In genomic region chr15:79853492-79854328, GRCh38 we compare ENCODE assay signal across 8 cellular contexts. TPM values are rescaled to one million over a fixed set of nuclear protein-coding genes. Genes with fewer than 3 reads are reported as not detected.
DNase-seq lines count a peak whose midpoint lies in the region; ATAC-seq and TF ChIP-seq lines count a peak whose summit lies in the region.

No MANE protein-coding gene starts in this region.

- H3K4me3 ChIP-seq in HL-60 (replicated peaks; ENCODE audit: insufficient read depth, low read length), result no peak overlapping the region
- no peak overlapping the region for H3K4me3 ChIP-seq in fibroblast of lung (replicated peaks in 1 of 4; ENCODE audit: control extremely low read depth in 1 of 4, insufficient read depth in 1 of 4, low read depth in 3 of 4, low read length in 4 of 4)
- no peak overlapping the region for H3K4me3 ChIP-seq in neuron (ENCODE audit: low read length)
- H3K4me3 ChIP-seq in suprapubic skin, result no peak overlapping the region

- H3K9ac ChIP-seq in fibroblast of lung (ENCODE audit: insufficient read depth, low read length), result no peak overlapping the region

- H3K27ac ChIP-seq in HL-60 (replicated peaks) (no peak overlapping the region), fibroblast of lung (ENCODE audit: insufficient read depth, low read length) (no peak overlapping the region), suprapubic skin (no peak overlapping the region)

- H3K4me1 ChIP-seq in fibroblast of lung (ENCODE audit: control insufficient read depth, extremely low read depth, insufficient read depth, low read length), result no peaks in the 10 kb centered on the region
- H3K4me1 ChIP-seq in neuron (ENCODE audit: insufficient read depth, low read length), result no peaks in the 10 kb centered on the region
- H3K4me1 ChIP-seq in suprapubic skin, result no peaks in the 10 kb centered on the region

- TF ChIP-seq POLR2A in suprapubic skin (IDR thresholded peaks at IDR 0.05), result no peak

- H2AFZ ChIP-seq in fibroblast of lung (ENCODE audit: low read length) (no peak overlapping the region), neuron (ENCODE audit: low read depth, low read length) (peak overlapping the region; percentile 8)

- no peak for TF ChIP-seq EP300 in suprapubic skin (IDR thresholded peaks at IDR 0.05)

- H3K27me3 ChIP-seq in HL-60 (ENCODE audit: insufficient read depth, poor library complexity, severe bottlenecking), result no peaks in the 10 kb centered on the region
- H3K27me3 ChIP-seq in fibroblast of lung (ENCODE audit: control insufficient read depth, insufficient read depth, low read length), result no peaks in the 10 kb centered on the region
- H3K27me3 ChIP-seq in neuron (ENCODE audit: insufficient read depth, low read length), result no peaks in the 10 kb centered on the region
- no peaks in the 10 kb centered on the region for H3K27me3 ChIP-seq in suprapubic skin

- H4K20me1 ChIP-seq in fibroblast of lung (ENCODE audit: control insufficient read depth, extremely low read depth, insufficient read depth, low read length), result no peaks in the 10 kb centered on the region

- TF ChIP-seq CTCF in HL-60 (IDR thresholded peaks at IDR 0.05; ENCODE audit: insufficient read depth, low read length), result peak; percentile 88
- peak; percentile 100 for TF ChIP-seq CTCF in fibroblast of lung (conservative IDR thresholded peaks at IDR 0.05 in 1 of 2, IDR thresholded peaks at IDR 0.05 in 1 of 2; ENCODE audit: low read depth in 1 of 2, low read length in 2 of 2)
- peak; percentile 33 to 92 for TF ChIP-seq CTCF in suprapubic skin (IDR thresholded peaks at IDR 0.05)

- H3K9me3 ChIP-seq in fibroblast of lung (ENCODE audit: control insufficient read depth, insufficient read depth, low read depth, low read length), result no peaks in the 10 kb centered on the region
- no peaks in the 10 kb centered on the region for H3K9me3 ChIP-seq in neuron (ENCODE audit: low read length)
- H3K9me3 ChIP-seq in suprapubic skin, result no peaks in the 10 kb centered on the region

- no peak overlapping the region for H3K4me2 ChIP-seq in fibroblast of lung (ENCODE audit: extremely low read depth, insufficient read depth, low read length)

- DNase-seq in COLO668 (lab: John Stamatoyannopoulos, UW; ENCODE audit: unreplicated experiment), result peak; percentile 26
- peak; percentile 60 to 71 for DNase-seq in HL-60 (ENCODE audit: low read depth in 1 of 2, low spot score in 1 of 2)
- peak; percentile 28 for DNase-seq in OCI-M2 (lab: John Stamatoyannopoulos, UW; ENCODE audit: unreplicated experiment)
- peak; percentile 55 for DNase-seq in activated T-cell treated with anti-CD3 and anti-CD28 coated beads, Interleukin-2, amount 50 U/mL, for 1 hour
- DNase-seq in fibroblast of lung (ENCODE audit: low read depth in 2 of 2), result peak; percentile 84 to 90
- no peak for DNase-seq in suprapubic skin (ENCODE audit: low spot score in 2 of 2)

- H3K36me3 ChIP-seq in fibroblast of lung (ENCODE audit: control insufficient read depth, insufficient read depth, low read length) (no peaks in the 10 kb centered on the region), neuron (ENCODE audit: insufficient read depth, low read length) (no peaks in the 10 kb centered on the region), suprapubic skin (no peaks in the 10 kb centered on the region)

- ATAC-seq in GM19438 (IDR thresholded peaks at IDR 0.05; ENCODE audit: low read depth, unreplicated experiment), result peak; percentile 75

- H3K79me2 ChIP-seq in fibroblast of lung (ENCODE audit: control insufficient read depth, insufficient read depth, low read length), result no peaks in the 10 kb centered on the region

- 46% methylated on average over 8 of the region's 8 CpGs for whole genome bisulfite sequencing in suprapubic skin

RNA-seq across cellular contexts. Expression of gene MTHFS, which starts 43.1 kb away (rescaled TPM):
- total RNA-seq in fibroblast of lung (17.5 and 21.6 TPM in 2 replicates), suprapubic skin (10 to 100 TPM in 3 of 4 donors, 1 to 10 TPM in 1; 4.3 to 10.9 (median 10.2) TPM)
- 9.5 and 18.8 TPM in 2 replicates for polyA plus RNA-seq in fibroblast of lung
- 11.0 and 18.4 TPM in 2 replicates for polyA plus RNA-seq in fibroblast of lung (2012)
- polyA minus RNA-seq in fibroblast of lung (ENCODE audit: low replicate concordance), result not detected in 2 replicates

Comparison
In these comparisons a context has a peak if more than half of its experiments do, and no peak if none do; other contexts are left out.
1. DNase-seq: peak in COLO668 (single experiment), HL-60 (2 of 2), OCI-M2 (single experiment), activated T-cell treated with anti-CD3 and anti-CD28 coated beads, Interleukin-2, amount 50 U/mL, for 1 hour (single experiment) and fibroblast of lung (2 of 2); none in suprapubic skin (0 of 2).
2. Peak in every context shown above with its lines, with median percentiles within 50 percentile points of each other: CTCF ChIP-seq.